Comparison of ENCODE assay signal across 29 cellular contexts in genomic region chr6:14642106-14642505, GRCh38.
"Had no signal": no experiment of that assay in that cellular context is flagged by ENCODE, and none has a peak within 500 bp of the region (broad histone marks: within the 10 kb centered on the region; RNA-seq: fewer than 3 reads in every experiment).

No MANE protein-coding gene starts in this region.

- H2AFZ ChIP-seq: PC-9 had no signal

- ATAC-seq: activated CD4-positive, alpha-beta T cell treated with anti-CD3 and anti-CD28 coated beads for 36 hours; activated CD4-positive, CD25-positive, alpha-beta regulatory T cell treated with anti-CD3 and anti-CD28 coated beads, Interleukin-2, amount 50 U/mL, for 24 hours; activated CD8-positive, alpha-beta T cell treated with anti-CD3 and anti-CD28 coated beads, Interleukin-2, amount 10 ng/mL, durations not matched to agents 7 days and 5 days had no signal

- H3K36me3 ChIP-seq: ascending aorta, breast epithelium, MG63 had no signal

- H3K27ac ChIP-seq: ascending aorta, breast epithelium, PC-9, RWPE1 had no signal

- H3K9me3 Mint-ChIP-seq: activated naive CD4-positive, alpha-beta T cell treated with anti-CD3 and anti-CD28 coated beads, Interleukin-2, amount 50 U/mL, for 24 hours; activated naive CD8-positive, alpha-beta T cell treated with anti-CD3 and anti-CD28 coated beads, Interleukin-2, amount 10 ng/mL, durations not matched to agents 7 days and 5 days; activated T-helper 2 cell treated with anti-CD3 and anti-CD28 coated beads, Interferon-gamma antibody, Interleukin-2, Interleukin-4, amounts not matched to agents 10 μg/mL and 5 μg/mL and 100 μg/mL, durations not matched to agents 14 hours and 24 hours and 36 hours; T-helper 2 cell treated with Interferon-gamma antibody and Interleukin-4, amounts not matched to agents 5 μg/mL and 100 μg/mL, for 36 hours had no signal

- H3K27me3 ChIP-seq: ascending aorta, breast epithelium, MG63 had no signal

- DNase-seq: activated CD4-positive, alpha-beta T cell treated with anti-CD3 and anti-CD28 coated beads for 36 hours; activated CD4-positive, alpha-beta T cell treated with anti-CD3 and anti-CD28 coated beads, Interleukin-2, amount 10 ng/mL, durations not matched to agents 7 days and 5 days; activated CD4-positive, alpha-beta T cell treated with anti-CD3 and anti-CD28 coated beads, Interleukin-2, amount 50 U/mL, for 48 hours; activated CD8-positive, alpha-beta memory T cell treated with anti-CD3 and anti-CD28 coated beads, Interleukin-2, amount 50 U/mL, for 4 hours; activated CD8-positive, alpha-beta T cell treated with anti-CD3 and anti-CD28 coated beads, Interleukin-2, amount 10 ng/mL, durations not matched to agents 7 days and 5 days; activated gamma-delta T cell; activated naive CD4-positive, alpha-beta T cell treated with Interleukin-2 at 50 U/mL for 16 hours; activated naive CD8-positive, alpha-beta T cell treated with anti-CD3 and anti-CD28 coated beads, Interleukin-2, amount 10 ng/mL, durations not matched to agents 7 days and 5 days; activated T-cell treated with anti-CD3 and anti-CD28 coated beads, Interleukin-2, amount 50 U/mL, for 48 hours; Kasumi-1; KG1; MG63; NCI-H1048; NCI-H1105 treated with DMSO at 0.1 percent for 48 hours; NCI-H1436; NCI-H1694; NCI-H1930; NCI-H2081 treated with DMSO at 0.1 percent for 48 hours; NCI-H510A; NCI-H748 treated with DMSO at 0.1 percent for 48 hours; PC-9; SIG-M5 had no signal

- H3K36me3 Mint-ChIP-seq: activated naive CD4-positive, alpha-beta T cell treated with anti-CD3 and anti-CD28 coated beads, Interleukin-2, amount 50 U/mL, for 24 hours had no signal

- H3K4me3 ChIP-seq: ascending aorta, breast epithelium, MG63, PC-9 had no signal

- H3K27me3 Mint-ChIP-seq: activated CD4-positive, alpha-beta T cell treated with anti-CD3 and anti-CD28 coated beads for 36 hours; activated CD4-positive, alpha-beta T cell treated with anti-CD3 and anti-CD28 coated beads, Interleukin-2, amount 10 ng/mL, durations not matched to agents 7 days and 5 days; activated naive CD4-positive, alpha-beta T cell treated with anti-CD3 and anti-CD28 coated beads, Interleukin-2, amount 50 U/mL, for 24 hours had no signal

- H3K4me2 ChIP-seq: PC-9 had no signal

- H3K4me3 Mint-ChIP-seq: activated CD4-positive, alpha-beta T cell treated with anti-CD3 and anti-CD28 coated beads for 36 hours; activated CD4-positive, alpha-beta T cell treated with anti-CD3 and anti-CD28 coated beads, Interleukin-2, amount 10 ng/mL, durations not matched to agents 7 days and 5 days; activated CD8-positive, alpha-beta T cell treated with anti-CD3 and anti-CD28 coated beads, Interleukin-2, amount 10 ng/mL, durations not matched to agents 7 days and 5 days; activated naive CD4-positive, alpha-beta T cell treated with anti-CD3 and anti-CD28 coated beads, Interleukin-2, amount 50 U/mL, for 24 hours; activated naive CD8-positive, alpha-beta T cell treated with anti-CD3 and anti-CD28 coated beads, Interleukin-2, amount 10 ng/mL, durations not matched to agents 7 days and 5 days had no signal

- H3K27ac Mint-ChIP-seq: activated CD4-positive, alpha-beta T cell treated with anti-CD3 and anti-CD28 coated beads, Interleukin-2, amount 10 ng/mL, durations not matched to agents 7 days and 5 days; activated CD8-positive, alpha-beta T cell treated with anti-CD3 and anti-CD28 coated beads, Interleukin-2, amount 10 ng/mL, durations not matched to agents 7 days and 5 days; activated naive CD4-positive, alpha-beta T cell treated with anti-CD3 and anti-CD28 coated beads, Interleukin-2, amount 50 U/mL, for 24 hours; activated naive CD8-positive, alpha-beta T cell treated with anti-CD3 and anti-CD28 coated beads, Interleukin-2, amount 10 ng/mL, durations not matched to agents 7 days and 5 days; T-helper 2 cell treated with Interferon-gamma antibody and Interleukin-4, amounts not matched to agents 5 μg/mL and 100 μg/mL, for 36 hours had no signal

- H3K9me3 ChIP-seq: ascending aorta, breast epithelium, MG63 had no signal
